ENCODE assay signal across 16 cellular contexts in genomic region chr16:10321407-10322397, GRCh38.
"Had no signal": no experiment of that assay in that cellular context is flagged by ENCODE, and none has a peak within 500 bp of the region (broad histone marks: within the 10 kb centered on the region; RNA-seq: fewer than 3 reads in every experiment).

No MANE protein-coding gene starts in this region.

- H3K4me1 ChIP-seq: foreskin keratinocyte, psoas muscle, stomach, thyroid gland, vagina had no signal

- H3K27me3 ChIP-seq: foreskin keratinocyte, stomach, thyroid gland, vagina had no signal

- H3K27me3 Mint-ChIP-seq: natural killer cell treated with Interleukin-12 subunit alpha and Interleukin-12 subunit beta and Interleukin-15 and Interleukin-18, amount 100 ng/mL, for 72 hours had no signal

- H3K4me3 ChIP-seq: psoas muscle, stomach, thyroid gland, vagina had no signal

- H3K9me3 ChIP-seq: psoas muscle, stomach, thyroid gland, vagina had no signal

- H3K9me3 Mint-ChIP-seq: natural killer cell treated with Interleukin-12 subunit alpha and Interleukin-12 subunit beta and Interleukin-15 and Interleukin-18, amount 100 ng/mL, for 72 hours; T-helper 2 cell treated with Interferon-gamma antibody and Interleukin-4, amounts not matched to agents 5 μg/mL and 100 μg/mL, for 36 hours had no signal

- H3K4me3 Mint-ChIP-seq: natural killer cell treated with Interleukin-12 subunit alpha and Interleukin-12 subunit beta and Interleukin-15 and Interleukin-18, amount 100 ng/mL, for 72 hours; T-helper 2 cell treated with Interferon-gamma antibody and Interleukin-4, amounts not matched to agents 5 μg/mL and 100 μg/mL, for 36 hours had no signal

- H3K27ac Mint-ChIP-seq: natural killer cell treated with Interleukin-12 subunit alpha and Interleukin-12 subunit beta and Interleukin-15 and Interleukin-18, amount 100 ng/mL, for 72 hours; T-helper 2 cell treated with Interferon-gamma antibody and Interleukin-4, amounts not matched to agents 5 μg/mL and 100 μg/mL, for 36 hours had no signal

- H3K27ac ChIP-seq: foreskin keratinocyte, psoas muscle, thyroid gland, vagina had no signal

- DNase-seq: activated CD4-positive, alpha-beta T cell treated with anti-CD3 and anti-CD28 coated beads for 1 hour; activated CD8-positive, alpha-beta memory T cell treated with anti-CD3 and anti-CD28 coated beads for 24 hours; activated effector memory CD4-positive, alpha-beta T cell treated with anti-CD3 and anti-CD28 coated beads, Interleukin-2, amount 50 U/mL, for 16 hours; aorta; foreskin keratinocyte; head of caudate nucleus; psoas muscle; stimulated activated CD4-positive, alpha-beta T cell treated with anti-CD3 and anti-CD28 coated beads, Interleukin-12 subunit alpha, Interleukin-12 subunit beta, amount 100 ng/mL, for 4 hours; stimulated activated CD4-positive, alpha-beta T cell treated with anti-CD3 and anti-CD28 coated beads, Interleukin-4, amount 100 ng/mL, for 1 hour; stimulated activated CD8-positive, alpha-beta memory T cell treated with anti-CD3 and anti-CD28 coated beads, Interleukin-4, amount 100 ng/mL, for 48 hours; stomach; thyroid gland had no signal

- H3K36me3 Mint-ChIP-seq: natural killer cell treated with Interleukin-12 subunit alpha and Interleukin-12 subunit beta and Interleukin-15 and Interleukin-18, amount 100 ng/mL, for 72 hours had no signal

- H3K36me3 ChIP-seq: stomach, thyroid gland, vagina had no signal

- ATAC-seq: foreskin keratinocyte; left lobe of liver; natural killer cell treated with Interleukin-12 subunit alpha and Interleukin-12 subunit beta and Interleukin-15 and Interleukin-18, amount 100 ng/mL, for 72 hours; psoas muscle had no signal
